9 cellular contexts compared by ENCODE assay signal in the genomic region with DNA sequence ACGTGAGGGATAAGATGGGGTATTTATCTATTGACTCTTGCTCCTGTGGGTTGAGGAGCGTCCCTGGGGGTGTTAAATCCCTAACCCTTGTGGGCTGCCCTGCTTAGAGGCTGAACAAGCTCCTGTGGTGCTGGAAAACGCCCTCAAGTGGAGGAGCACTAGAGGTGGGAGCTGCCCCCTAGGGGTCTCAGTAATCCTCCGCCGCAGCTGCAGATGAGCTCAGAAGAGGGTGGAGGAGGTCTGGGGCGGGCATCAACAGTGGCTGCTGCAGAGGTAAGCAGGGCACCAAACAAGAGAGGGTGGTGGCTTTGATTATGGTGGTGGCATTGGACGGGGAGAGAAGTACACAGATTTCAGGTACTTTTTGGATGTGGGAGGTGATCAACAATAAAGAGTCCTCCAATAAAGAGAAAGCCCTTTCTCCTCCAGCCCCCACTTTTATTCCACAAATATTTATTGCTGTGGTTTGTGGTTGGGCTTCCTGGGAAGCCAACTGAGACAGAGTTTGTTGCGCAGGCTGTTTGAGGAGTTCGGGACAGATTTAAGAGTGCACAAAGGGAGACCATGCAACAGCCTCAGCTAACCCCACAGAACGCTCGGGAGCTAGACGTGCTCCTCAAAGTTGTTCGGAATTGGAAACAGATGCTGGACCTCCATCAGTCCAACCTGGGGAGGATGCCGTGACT.
A peak's percentile ranks its signal among the peaks of the same experiment; 100 is the strongest.
DNase-seq lines count a peak whose midpoint lies in the region; ATAC-seq, FAIRE-seq and TF ChIP-seq lines count a peak whose summit lies in the region.
"Had no signal": no experiment of that assay in that cellular context is flagged by ENCODE, and none has a peak within 500 bp of the region (broad histone marks: within the 10 kb centered on the region; RNA-seq: fewer than 3 reads in every experiment).

No MANE protein-coding gene starts in this region.

- no peak for TF ChIP-seq EP300 in H1 (IDR thresholded peaks at IDR 0.05; ENCODE audit: borderline replicate concordance in 1 of 2, low read depth in 2 of 2, low read length in 2 of 2)

- H2BK15ac ChIP-seq in H1 (ENCODE audit: low read length) (no peak overlapping the region), neuronal stem cell (ENCODE audit: low read length) (no peak overlapping the region)

- DNase-seq in NCI-H2107 treated with DMSO at 0.1 percent for 48 hours (lab: John Stamatoyannopoulos, UW; ENCODE audit: unreplicated experiment), result peak; percentile 57
- DNase-seq in NCI-H2107 (lab: John Stamatoyannopoulos, UW), result no peak
- DNase-seq in NB4 (ENCODE audit: low read depth), result peak; percentile 47
- DNase-seq in H1 (ENCODE audit: low read depth in 1 of 2, low spot score in 2 of 2), result peak in 1 of 2 experiments; percentile 66
- DNase-seq in renal cortical epithelial cell (ENCODE audit: low read depth), result peak; percentile 64
- DNase-seq in neuronal stem cell (ENCODE audit: low spot score), result no peak
- no peak for DNase-seq in GM12891 (ENCODE audit: insufficient read length, low spot score)

- H2BK5ac ChIP-seq in H1 (ENCODE audit: low read depth, low read length) (no peak overlapping the region), neuronal stem cell (ENCODE audit: low read length) (no peak overlapping the region)

- no peak overlapping the region for H3K56ac ChIP-seq in H1 (replicated peaks; ENCODE audit: insufficient read length, low read depth, low read length)

- 74% methylated on average over 14 of the region's 14 CpGs; no CpG with 5 or more reads in 1 of the 2 experiments for WGBS in H1 (ENCODE audit: extremely low coverage in 1 of 2, insufficient coverage in 1 of 2, insufficient read length in 1 of 2, insufficient replicate concordance in 2 of 2, low coverage in 1 of 2, low lambda C conversion rate in 2 of 2, missing lambda C conversion rate in 1 of 2), 2 experiments
- WGBS in neuronal stem cell (ENCODE audit: extremely low coverage in 2 of 2, insufficient read length in 2 of 2, insufficient replicate concordance in 1 of 2), 2 donors, result no CpG with 5 or more reads among the region's 14 CpGs

- H4K20me1 ChIP-seq in H1 (replicated peaks in 1 of 2; ENCODE audit: control insufficient read depth in 1 of 2, insufficient read depth in 2 of 2, low read length in 2 of 2), result no peaks in the 10 kb centered on the region

- H3K27me3 ChIP-seq in H1 (replicated peaks in 1 of 4; ENCODE audit: control insufficient read depth in 3 of 4, extremely low read depth in 1 of 4, insufficient read depth in 3 of 4, low read length in 3 of 4) (no peaks in the 10 kb centered on the region; a peak in 1 of 7 replicates), neuronal stem cell (ENCODE audit: control insufficient read depth in 3 of 3, insufficient read depth in 3 of 3, low read depth in 1 of 3, low read length in 3 of 3) (peaks cover 0 to 35% (median 3%) of the 10 kb centered on the region in 3 experiments)
- H3K27me3 ChIP-seq: breast epithelium had no signal

- H2AFZ ChIP-seq in H1 (ENCODE audit: low read length) (no peak overlapping the region), neuronal stem cell (ENCODE audit: low read length) (no peak overlapping the region)

- H3K36me3 ChIP-seq in H1 (ENCODE audit: control insufficient read depth in 2 of 4, insufficient read depth in 4 of 4, low read length in 3 of 4) (no peaks in the 10 kb centered on the region), neuronal stem cell (replicated peaks in 1 of 2; ENCODE audit: control insufficient read depth in 2 of 2, insufficient read depth in 2 of 2, low read length in 2 of 2) (no peaks in the 10 kb centered on the region)
- H3K36me3 ChIP-seq: breast epithelium had no signal

- peaks cover 5 to 12% (median 10%) of the 10 kb centered on the region in 4 experiments; a peak in 6 of 7 replicates for H3K4me1 ChIP-seq in H1 (replicated peaks in 1 of 4; ENCODE audit: control insufficient read depth in 3 of 4, insufficient read depth in 4 of 4, low read length in 3 of 4)
- no peaks in the 10 kb centered on the region for H3K4me1 ChIP-seq in neuronal stem cell (ENCODE audit: control insufficient read depth in 2 of 2, insufficient read depth in 1 of 2, low read depth in 1 of 2, low read length in 2 of 2)
- H3K4me1 ChIP-seq: breast epithelium had no signal

- no peak for TF ChIP-seq POLR2A in NB4 (IDR thresholded peaks at IDR 0.05; ENCODE audit: extremely low read depth, insufficient read length)
- TF ChIP-seq POLR2A in H1 (IDR thresholded peaks at IDR 0.05; ENCODE audit: control extremely low read depth in 1 of 2, low read depth in 2 of 2, low read length in 2 of 2), result no peak
- TF ChIP-seq POLR2A in GM12891 (IDR thresholded peaks at IDR 0.05; ENCODE audit: low read depth, low read length), result no peak

- no peak overlapping the region for H3K4ac ChIP-seq in H1 (replicated peaks; ENCODE audit: insufficient read length, low read depth, low read length)
- H3K4ac ChIP-seq in neuronal stem cell (ENCODE audit: low read length), result no peak overlapping the region

- TF ChIP-seq RAD21 in H1 (IDR thresholded peaks at IDR 0.05 in 1 of 2, conservative IDR thresholded peaks at IDR 0.05 in 1 of 2; ENCODE audit: low read depth in 2 of 2, low read length in 2 of 2), result peak; percentile 54 to 65

- TF ChIP-seq CTCF in NB4 (IDR thresholded peaks at IDR 0.05; ENCODE audit: low read depth, low read length) (peak; percentile 50), H1 (IDR thresholded peaks at IDR 0.05; ENCODE audit: control extremely low read depth in 1 of 3, insufficient read depth in 1 of 3, low read depth in 1 of 3, low read length in 3 of 3) (peak; percentile 63 to 92 (median 74))

- CTCF ChIA-PET in H1 (lab: Charles Lee; ENCODE audit: partially characterized antibody), result interaction anchor here (0.7 to 2.8 kb wide), 16 partner anchors 10 to 307 kb away, joined by 3 to 14 read pairs (median 4); no protein-coding TSS in a partner anchor

- H3K23me2 ChIP-seq in H1 (ENCODE audit: low read depth, low read length), result peaks cover 8% of the 10 kb centered on the region

- H3K18ac ChIP-seq in H1 (ENCODE audit: extremely low read depth, low read length) (no peak overlapping the region), neuronal stem cell (ENCODE audit: low read length) (no peak overlapping the region)

- H3K9me3 ChIP-seq in H1 (ENCODE audit: insufficient read depth in 2 of 2, low read depth in 1 of 2, low read length in 1 of 2) (no peaks in the 10 kb centered on the region), neuronal stem cell (replicated peaks in 1 of 2; ENCODE audit: control insufficient read depth in 2 of 2, insufficient read depth in 1 of 2, low read depth in 1 of 2, low read length in 2 of 2) (no peaks in the 10 kb centered on the region)
- H3K9me3 ChIP-seq: breast epithelium had no signal

- H3K4me3 ChIP-seq in NB4 (ENCODE audit: low read depth, low read length), result no peak overlapping the region
- H3K4me3 ChIP-seq in H1 (ENCODE audit: extremely low read depth in 1 of 4, insufficient read depth in 2 of 4, low read depth in 3 of 4, low read length in 4 of 4), result no peak overlapping the region
- no peak overlapping the region for H3K4me3 ChIP-seq in neuronal stem cell (ENCODE audit: low read length in 2 of 2)

- H4K8ac ChIP-seq in H1 (ENCODE audit: extremely low read depth, insufficient read depth, low read length) (no peak overlapping the region; the same call in 1 of the 2 replicates), neuronal stem cell (ENCODE audit: low read depth, low read length) (no peak overlapping the region)

- no peak overlapping the region for H3K27ac ChIP-seq in H1 (ENCODE audit: low read depth, low read length)
- H3K27ac ChIP-seq in neuronal stem cell (replicated peaks; ENCODE audit: low read length), result no peak overlapping the region

- H2AK5ac ChIP-seq in H1 (ENCODE audit: low read depth, low read length) (no peak overlapping the region), neuronal stem cell (ENCODE audit: low read depth, low read length) (no peak overlapping the region)

- no peaks in the 10 kb centered on the region for H3K79me2 ChIP-seq in H1 (ENCODE audit: control insufficient read depth in 1 of 2, insufficient read depth in 2 of 2, low read length in 2 of 2)

- POLR2A ChIA-PET in H1 (lab: Charles Lee; ENCODE audit: partially characterized antibody), result interaction anchor here (0.7 kb wide), 1 partner anchor 45 kb away, joined by 3 read pairs; no protein-coding TSS in a partner anchor

- H4K5ac ChIP-seq in H1 (ENCODE audit: insufficient read length, low read depth, low read length), result no peak overlapping the region

- no peak overlapping the region for H3K14ac ChIP-seq in H1 (ENCODE audit: insufficient read length)
- H3K14ac ChIP-seq in neuronal stem cell (ENCODE audit: low read length), result no peak overlapping the region

- ATAC-seq in GM18498 (IDR thresholded peaks at IDR 0.05; ENCODE audit: unreplicated experiment), result no peak

- H2BK12ac ChIP-seq in H1 (ENCODE audit: low read depth, low read length), result no peak overlapping the region
- no peak overlapping the region for H2BK12ac ChIP-seq in neuronal stem cell (ENCODE audit: low read length)

- H3K9ac ChIP-seq in H1 (replicated peaks in 1 of 4; ENCODE audit: extremely low read depth in 1 of 4, low read depth in 3 of 4, low read length in 3 of 4) (no peak overlapping the region), neuronal stem cell (ENCODE audit: low read depth, low read length, poor library complexity) (no peak overlapping the region)

- H4K91ac ChIP-seq in H1 (replicated peaks; ENCODE audit: insufficient read length, low read length), result no peak overlapping the region
- no peak overlapping the region for H4K91ac ChIP-seq in neuronal stem cell (ENCODE audit: low read depth, low read length, poor library complexity)

- H3K4me2 ChIP-seq in H1 (ENCODE audit: insufficient read depth in 1 of 2, low read depth in 2 of 2, low read length in 2 of 2) (peak overlapping the region; percentile 80 to 99; a peak in 3 of 4 replicates), neuronal stem cell (ENCODE audit: insufficient read depth, low read length, poor library complexity, severe bottlenecking) (no peak overlapping the region)

- no peak for FAIRE-seq in H1 (lab: Jason Lieb, UNC)
- FAIRE-seq in GM12891 (lab: Jason Lieb, UNC), result no peak

- H2BK20ac ChIP-seq in H1 (ENCODE audit: low read length), result no peak overlapping the region

- no peak overlapping the region for H2BK120ac ChIP-seq in H1 (replicated peaks; ENCODE audit: low read depth, low read length)
- H2BK120ac ChIP-seq in neuronal stem cell (ENCODE audit: low read depth, low read length), result no peak overlapping the region

- H3K23ac ChIP-seq in H1 (ENCODE audit: insufficient read length), result no peak overlapping the region
- H3K23ac ChIP-seq in neuronal stem cell (ENCODE audit: low read depth, low read length, poor library complexity), result no peak overlapping the region

- no peaks in the 10 kb centered on the region for H3K79me1 ChIP-seq in H1 (ENCODE audit: low read depth, low read length)
- no peaks in the 10 kb centered on the region for H3K79me1 ChIP-seq in neuronal stem cell (ENCODE audit: low read depth, low read length)

TF ChIP-seq in H1, 55 proteins besides CTCF, POLR2A, EP300 and RAD21 (continues in another document):
- TF ChIP-seq SIN3A (conservative IDR thresholded peaks at IDR 0.05 in 1 of 2, IDR thresholded peaks at IDR 0.05 in 1 of 2; ENCODE audit: low read depth in 1 of 2, low read length in 2 of 2), result no peak
- no peak for TF ChIP-seq RXRA (IDR thresholded peaks at IDR 0.05; ENCODE audit: insufficient read depth, low read depth, low read length)

TF ChIP-seq in GM12891, 5 proteins besides CTCF, POLR2A, EP300 and RAD21 (continues in another document):
- no peak for TF ChIP-seq TAF1 (IDR thresholded peaks at IDR 0.05; ENCODE audit: low read depth, low read length)
- TF ChIP-seq PAX5 (IDR thresholded peaks at IDR 0.05; ENCODE audit: insufficient read depth, low read length, severe bottlenecking), result no peak

Comparison
In these comparisons a context has a peak if more than half of its experiments do, and no peak if none do; other contexts are left out.
1. DNase-seq: peak in NCI-H2107 treated with DMSO at 0.1 percent for 48 hours (single experiment), NB4 (single experiment) and renal cortical epithelial cell (single experiment); none in NCI-H2107 (single experiment), neuronal stem cell (single experiment) and GM12891 (single experiment).